Comparison of ENCODE assay signal across 20 cellular contexts in genomic region chr19:33133438-33134031, GRCh38. TPM values are rescaled to one million over a fixed set of nuclear protein-coding genes. Genes with fewer than 3 reads are reported as not detected.
A peak's percentile ranks its signal among the peaks of the same experiment; 100 is the strongest.
DNase-seq lines count a peak whose midpoint lies in the region; FAIRE-seq and TF ChIP-seq lines count a peak whose summit lies in the region.
"Had no signal": no experiment of that assay in that cellular context is flagged by ENCODE, and none has a peak within 500 bp of the region (broad histone marks: within the 10 kb centered on the region; RNA-seq: fewer than 3 reads in every experiment).

No MANE protein-coding gene starts in this region.

- no peaks in the 10 kb centered on the region for H4K20me1 ChIP-seq in endothelial cell of umbilical vein (replicated peaks; ENCODE audit: control insufficient read depth, extremely low read depth, insufficient read depth, low read length)
- H4K20me1 ChIP-seq in osteoblast (ENCODE audit: insufficient read depth, low read length), result no peaks in the 10 kb centered on the region

- BruUV-seq in endothelial cell of umbilical vein (replicated peaks; lab: Mats Ljungman, UMichigan), result no TSS peak

- H3K27ac ChIP-seq in endothelial cell of umbilical vein (ENCODE audit: insufficient read depth, low read depth, low read length), result no peak overlapping the region
- H3K27ac ChIP-seq in osteoblast (ENCODE audit: low read depth, low read length), result no peak overlapping the region
- no peak overlapping the region for H3K27ac ChIP-seq in SJCRH30
- H3K27ac ChIP-seq: foreskin keratinocyte had no signal

- DNase-seq in NCI-H748 (lab: John Stamatoyannopoulos, UW; ENCODE audit: unreplicated experiment) (peak; percentile 17), NCI-H748 treated with DMSO at 0.1 percent for 48 hours (lab: John Stamatoyannopoulos, UW) (no peak), endothelial cell of umbilical vein (ENCODE audit: low read depth, low spot score) (peak; percentile 24), osteoblast (ENCODE audit: insufficient read length, low spot score, missing footprints) (peak; percentile 50), T-helper 9 cell (no peak), SJCRH30 (no peak)
- no peak for DNase-seq in activated CD4-positive, alpha-beta T cell treated with anti-CD3 and anti-CD28 coated beads, Interleukin-2, amount 50 U/mL, for 4 hours
- DNase-seq: effector CD4-positive, alpha-beta T cell; foreskin keratinocyte; naive thymus-derived CD4-positive, alpha-beta T cell; NCI-H187 treated with DMSO at 0.1 percent for 48 hours; stimulated activated CD4-positive, alpha-beta T cell treated with anti-CD3 and anti-CD28 coated beads, Interleukin-12 subunit alpha, Interleukin-12 subunit beta, amount 100 ng/mL, for 4 hours; stimulated activated naive CD8-positive, alpha-beta T cell treated with anti-CD3 and anti-CD28 coated beads, Interleukin-15, Interleukin-2, amounts not matched to agents 100 U/mL and 50 U/mL, for 24 hours had no signal

- no peak for FAIRE-seq in endothelial cell of umbilical vein (lab: Jason Lieb, UNC)
- FAIRE-seq: G401.6 had no signal

- TF ChIP-seq CTCF in endothelial cell of umbilical vein (IDR thresholded peaks at IDR 0.05; ENCODE audit: extremely low read depth in 1 of 2, insufficient read depth in 1 of 2, low read depth in 1 of 2, low read length in 2 of 2) (no peak), osteoblast (IDR thresholded peaks at IDR 0.05; ENCODE audit: extremely low read depth, low read depth, low read length) (no peak)

- H3K36me3 ChIP-seq in endothelial cell of umbilical vein (ENCODE audit: control insufficient read depth in 2 of 2, extremely low read depth in 1 of 2, insufficient read depth in 2 of 2, low read length in 2 of 2) (peaks cover 0 to 2% of the 10 kb centered on the region in 2 experiments), osteoblast (ENCODE audit: insufficient read depth, low read length) (peaks cover 2% of the 10 kb centered on the region), SJCRH30 (peaks cover 8% of the 10 kb centered on the region; the same call in 1 of the 2 replicates)

- peaks cover 0 to 2% of the 10 kb centered on the region in 2 experiments for H3K27me3 ChIP-seq in endothelial cell of umbilical vein (ENCODE audit: control insufficient read depth in 2 of 2, insufficient read depth in 2 of 2, low read length in 2 of 2)
- H3K27me3 ChIP-seq in osteoblast (ENCODE audit: insufficient read depth, low read length), result no peaks in the 10 kb centered on the region
- H3K27me3 ChIP-seq in SJCRH30, result no peaks in the 10 kb centered on the region
- H3K27me3 ChIP-seq: foreskin keratinocyte had no signal

- dilution Hi-C loops in endothelial cell of umbilical vein (cut with MboI; ENCODE audit: extremely low pct_ligation_motif_present, low sequenced_read_pairs), result no loop called here

- CTCF ChIA-PET in endothelial cell of umbilical vein (lab: Charles Lee), result interaction anchor here (1.7 kb wide), 1 partner anchor 50 kb away, joined by 7 read pairs; no protein-coding TSS in a partner anchor

- H3K9ac ChIP-seq in endothelial cell of umbilical vein (replicated peaks; ENCODE audit: extremely low read depth, insufficient read depth, low read length), result no peak overlapping the region

- H3K79me2 ChIP-seq in endothelial cell of umbilical vein (ENCODE audit: control insufficient read depth, insufficient read depth, low read length) (no peaks in the 10 kb centered on the region), osteoblast (ENCODE audit: insufficient read depth, low read length) (no peaks in the 10 kb centered on the region)

- no peaks in the 10 kb centered on the region for H3K9me1 ChIP-seq in endothelial cell of umbilical vein (replicated peaks; ENCODE audit: control insufficient read depth, extremely low read depth, insufficient read depth, low read length)

- H3K4me1 ChIP-seq in endothelial cell of umbilical vein (ENCODE audit: control insufficient read depth, extremely low read depth, insufficient read depth, low read length) (no peaks in the 10 kb centered on the region), osteoblast (ENCODE audit: insufficient read depth, low read length) (no peaks in the 10 kb centered on the region), SJCRH30 (no peaks in the 10 kb centered on the region)
- H3K4me1 ChIP-seq: foreskin keratinocyte had no signal

- H3K9me3 ChIP-seq in endothelial cell of umbilical vein (replicated peaks; ENCODE audit: control insufficient read depth, insufficient read depth, low read length) (no peaks in the 10 kb centered on the region), osteoblast (ENCODE audit: low read depth, low read length) (no peaks in the 10 kb centered on the region), SJCRH30 (replicated peaks) (no peaks in the 10 kb centered on the region)

- POLR2A ChIA-PET in endothelial cell of umbilical vein (lab: Charles Lee), result no interaction called here

- no peak for TF ChIP-seq POLR2A in endothelial cell of umbilical vein (IDR thresholded peaks at IDR 0.05; ENCODE audit: low read depth, low read length)

- H2AFZ ChIP-seq in endothelial cell of umbilical vein (ENCODE audit: low read depth, low read length) (no peak overlapping the region), osteoblast (ENCODE audit: low read length) (no peak overlapping the region)

- no peak overlapping the region for H3K4me2 ChIP-seq in endothelial cell of umbilical vein (ENCODE audit: insufficient read depth, low read length)
- no peak overlapping the region for H3K4me2 ChIP-seq in osteoblast (ENCODE audit: insufficient read depth, low read length)

- intact Hi-C loops in endothelial cell of umbilical vein (cut with micrococcal nuclease), result no loop called here

- no peak overlapping the region for H3K4me3 ChIP-seq in endothelial cell of umbilical vein (replicated peaks in 1 of 3; ENCODE audit: insufficient read depth in 1 of 3, low read depth in 1 of 3, low read length in 3 of 3)
- H3K4me3 ChIP-seq in osteoblast (ENCODE audit: insufficient read depth, low read length), result no peak overlapping the region
- H3K4me3 ChIP-seq in SJCRH30, result no peak overlapping the region
- H3K4me3 ChIP-seq: lung had no signal

TF ChIP-seq in PFSK-1, 5 proteins besides CTCF, POLR2A, EP300 and RAD21:
- TF ChIP-seq FOXP2 (optimal IDR thresholded peaks at IDR 0.05; ENCODE audit: borderline replicate concordance, extremely low read depth, extremely low read length, insufficient read depth) (peak; percentile 68), TAF1 (IDR thresholded peaks at IDR 0.05; ENCODE audit: borderline replicate concordance, insufficient read depth, low read length) (no peak)

TF ChIP-seq in endothelial cell of umbilical vein, 7 proteins besides CTCF, POLR2A, EP300 and RAD21:
- TF ChIP-seq JUN (IDR thresholded peaks at IDR 0.05; ENCODE audit: borderline replicate concordance, insufficient read depth, insufficient read length, low read depth), result no peak
- TF ChIP-seq GATA2 (IDR thresholded peaks at IDR 0.05; ENCODE audit: insufficient read depth, insufficient read length, low read depth, low read length), result no peak
- TF ChIP-seq FOS (IDR thresholded peaks at IDR 0.05; ENCODE audit: borderline replicate concordance, insufficient read depth, low read length), result no peak
- TF ChIP-seq MYC (IDR thresholded peaks at IDR 0.05; ENCODE audit: low read depth, low read length), result no peak
- TF ChIP-seq MAX (IDR thresholded peaks at IDR 0.05; ENCODE audit: insufficient read depth, insufficient read length), result no peak
- no peak for TF ChIP-seq EZH2 (IDR thresholded peaks at IDR 0.05; ENCODE audit: borderline replicate concordance, low read depth, low read length, severe bottlenecking)
- TF ChIP-seq POLR2AphosphoS5 (IDR thresholded peaks at IDR 0.05; ENCODE audit: insufficient read depth, low read depth, low read length), result no peak

RNA-seq across cellular contexts. Expression of gene WDR88, which starts 1.6 kb away (rescaled TPM):
- 0.21 TPM for polyA plus RNA-seq in PFSK-1 (2012; ENCODE audit: insufficient read length, low read depth)
- not detected in 2 replicates for total RNA-seq in endothelial cell of umbilical vein
- not detected in 2 replicates for polyA plus RNA-seq in endothelial cell of umbilical vein
- polyA plus RNA-seq in endothelial cell of umbilical vein (2011; cell fraction: cytosol; rRNA removed), result not detected in 2 replicates
- polyA plus RNA-seq in endothelial cell of umbilical vein (2011; cell fraction: nucleus; rRNA removed), result not detected in 2 replicates
- 0.19 TPM in 1 of 2 replicates, not detected in the other for polyA plus RNA-seq in endothelial cell of umbilical vein (2012)
- not detected in 2 replicates for polyA minus RNA-seq in endothelial cell of umbilical vein
- polyA minus RNA-seq in endothelial cell of umbilical vein (2011; cell fraction: cytosol; rRNA and poly(A)+ RNA removed), result not detected
- not detected in 2 replicates for polyA minus RNA-seq in endothelial cell of umbilical vein (2011; cell fraction: nucleus; rRNA and poly(A)+ RNA removed)
- total RNA-seq in osteoblast, result not detected in 2 replicates
- total RNA-seq in SJCRH30 (2014; rRNA removed; shearing (Covaris generic)), result not detected in 2 replicates
- total RNA-seq: activated naive CD4-positive, alpha-beta T cell treated with anti-CD3 and anti-CD28 coated beads, Interleukin-2, amount 50 U/mL, for 72 hours; cardiac septum; foreskin keratinocyte; lung; pulmonary artery endothelial cell; urinary bladder had no signal
- polyA plus RNA-seq: foreskin keratinocyte, lung, urinary bladder had no signal

RNA-seq across cellular contexts. Expression of gene GPATCH1, which starts 52.6 kb away (rescaled TPM):
- 6.7 TPM for polyA plus RNA-seq in PFSK-1 (2012; ENCODE audit: insufficient read length, low read depth)
- total RNA-seq in endothelial cell of umbilical vein (8.1 and 9.2 TPM in 2 replicates), osteoblast (5.6 and 6.2 TPM in 2 replicates)
- polyA plus RNA-seq in endothelial cell of umbilical vein, result 3.5 and 4.5 TPM in 2 replicates
- polyA plus RNA-seq in endothelial cell of umbilical vein (2011; cell fraction: cytosol; rRNA removed), result 6.6 and 7.6 TPM in 2 replicates
- 12.3 and 14.9 TPM in 2 replicates for polyA plus RNA-seq in endothelial cell of umbilical vein (2011; cell fraction: nucleus; rRNA removed)
- polyA plus RNA-seq in endothelial cell of umbilical vein (2012), result 8.4 and 9.7 TPM in 2 replicates
- 8.4 and 19.2 TPM in 2 replicates for polyA minus RNA-seq in endothelial cell of umbilical vein
- 7.4 TPM for polyA minus RNA-seq in endothelial cell of umbilical vein (2011; cell fraction: cytosol; rRNA and poly(A)+ RNA removed)
- 7.3 and 8.8 TPM in 2 replicates for polyA minus RNA-seq in endothelial cell of umbilical vein (2011; cell fraction: nucleus; rRNA and poly(A)+ RNA removed)
- 12.6 and 12.7 TPM in 2 replicates for total RNA-seq in SJCRH30 (2014; rRNA removed; shearing (Covaris generic))

Comparison
In these comparisons a context has a peak if more than half of its experiments do, and no peak if none do; other contexts are left out.
1. DNase-seq: peak in NCI-H748 (single experiment), endothelial cell of umbilical vein (single experiment) and osteoblast (single experiment); none in NCI-H748 treated with DMSO at 0.1 percent for 48 hours (single experiment), activated CD4-positive, alpha-beta T cell treated with anti-CD3 and anti-CD28 coated beads, Interleukin-2, amount 50 U/mL, for 4 hours (0 of 2), T-helper 9 cell (single experiment) and SJCRH30 (0 of 2).